In genomic region chr19:36635342-36635741, GRCh38 we compare ENCODE assay signal across 19 cellular contexts. TPM values are rescaled to one million over a fixed set of nuclear protein-coding genes. Genes with fewer than 3 reads are reported as not detected.
DNase-seq lines count a peak whose midpoint lies in the region; ATAC-seq and TF ChIP-seq lines count a peak whose summit lies in the region.
"Had no signal": no experiment of that assay in that cellular context is flagged by ENCODE, and none has a peak within 500 bp of the region (broad histone marks: within the 10 kb centered on the region; RNA-seq: fewer than 3 reads in every experiment).

No MANE protein-coding gene starts in this region.

- no peaks in the 10 kb centered on the region for H3K4me1 Mint-ChIP-seq in CD8-positive, alpha-beta memory T cell
- no peaks in the 10 kb centered on the region for H3K4me1 Mint-ChIP-seq in stimulated activated naive B cell treated with anti-CD40 and anti-IgM and Interleukin-4, amounts not matched to agents 10 μg/mL and 1 μg/mL and 100 μg/mL, for 72 hours
- H3K4me1 Mint-ChIP-seq: B cell; CD4-positive, CD25-positive, alpha-beta regulatory T cell had no signal

- H3K36me3 ChIP-seq in CD8-positive, alpha-beta memory T cell (ENCODE audit: insufficient read depth, low read length), result peaks cover 17% of the 10 kb centered on the region
- peaks cover 30% of the 10 kb centered on the region for H3K36me3 ChIP-seq in adipocyte (ENCODE audit: control insufficient read depth, insufficient read depth, low read length, severe bottlenecking)
- peaks cover 0 to 41% (median 0%) of the 10 kb centered on the region in 3 donors for H3K36me3 ChIP-seq in esophagus squamous epithelium

- H3K9ac ChIP-seq in adipocyte (ENCODE audit: low read length), result no peak overlapping the region
- H3K9ac ChIP-seq: BLaER1, GM23248 had no signal

- no peaks in the 10 kb centered on the region for H3K27me3 ChIP-seq in CD8-positive, alpha-beta memory T cell (ENCODE audit: insufficient read depth, low read length, poor library complexity, severe bottlenecking)
- H3K27me3 ChIP-seq in adipocyte (replicated peaks; ENCODE audit: control insufficient read depth, insufficient read depth, low read length) (no peaks in the 10 kb centered on the region), esophagus squamous epithelium (no peaks in the 10 kb centered on the region)
- H3K27me3 ChIP-seq: BLaER1 had no signal

- POLR2A ChIA-PET in CD8-positive, alpha-beta memory T cell (lab: Charles Lee), result no interaction called here

- CTCF ChIA-PET in CD8-positive, alpha-beta memory T cell (lab: Charles Lee), result no interaction called here

- no peak for DNase-seq in CD8-positive, alpha-beta memory T cell
- DNase-seq in adipocyte (ENCODE audit: low read depth), result no peak
- DNase-seq in stimulated activated naive B cell treated with anti-CD40 and anti-IgM and Interleukin-4, amounts not matched to agents 10 μg/mL and 1 μg/mL and 100 μg/mL, for 72 hours, result no peak
- no peak for DNase-seq in activated CD4-positive, alpha-beta T cell treated with anti-CD3 and anti-CD28 coated beads, Interleukin-2, amount 50 U/mL, for 48 hours
- no peak for DNase-seq in esophagus squamous epithelium (lab: John Stamatoyannopoulos, UW)
- DNase-seq: CD4-positive, CD25-positive, alpha-beta regulatory T cell; CD8-positive, alpha-beta T cell; DMS 273 treated with DMSO at 0.1 percent for 48 hours; DMS79; EL; GDM1; GM23248; H7; HCEC 1CT had no signal

- no peaks in the 10 kb centered on the region for H3K27me3 Mint-ChIP-seq in CD8-positive, alpha-beta memory T cell
- no peaks in the 10 kb centered on the region for H3K27me3 Mint-ChIP-seq in stimulated activated naive B cell treated with anti-CD40 and anti-IgM and Interleukin-4, amounts not matched to agents 10 μg/mL and 1 μg/mL and 100 μg/mL, for 72 hours
- H3K27me3 Mint-ChIP-seq: B cell; CD4-positive, CD25-positive, alpha-beta regulatory T cell had no signal

- intact Hi-C loops in esophagus squamous epithelium (cut with DNase I), result no loop called here

- H3K4me1 ChIP-seq in CD8-positive, alpha-beta memory T cell (ENCODE audit: insufficient read depth, low read length), result no peaks in the 10 kb centered on the region
- no peaks in the 10 kb centered on the region for H3K4me1 ChIP-seq in adipocyte (ENCODE audit: control insufficient read depth, insufficient read depth, low read length)
- H3K4me1 ChIP-seq in esophagus squamous epithelium, result no peaks in the 10 kb centered on the region
- H3K4me1 ChIP-seq: BLaER1 had no signal

- TF ChIP-seq POLR2A in esophagus squamous epithelium (IDR thresholded peaks at IDR 0.05), result no peak

- H3K4me3 Mint-ChIP-seq in CD8-positive, alpha-beta memory T cell, result no peak overlapping the region
- H3K4me3 Mint-ChIP-seq in stimulated activated naive B cell treated with anti-CD40 and anti-IgM and Interleukin-4, amounts not matched to agents 10 μg/mL and 1 μg/mL and 100 μg/mL, for 72 hours, result no peak overlapping the region
- H3K4me3 Mint-ChIP-seq: B cell; CD8-positive, alpha-beta T cell had no signal

- 88 to 91% methylated on average over 2 of the region's 2 CpGs for WGBS in esophagus squamous epithelium, 2 donors

- peaks cover 33 to 97% (median 91%) of the 10 kb centered on the region in 5 donors for H3K9me3 Mint-ChIP-seq in CD8-positive, alpha-beta memory T cell
- H3K9me3 Mint-ChIP-seq in stimulated activated naive B cell treated with anti-CD40 and anti-IgM and Interleukin-4, amounts not matched to agents 10 μg/mL and 1 μg/mL and 100 μg/mL, for 72 hours, result peaks cover 32 to 39% of the 10 kb centered on the region in 2 donors

- peaks cover 14 to 62% (median 53%) of the 10 kb centered on the region in 3 donors for H3K36me3 Mint-ChIP-seq in CD8-positive, alpha-beta memory T cell
- H3K36me3 Mint-ChIP-seq in stimulated activated naive B cell treated with anti-CD40 and anti-IgM and Interleukin-4, amounts not matched to agents 10 μg/mL and 1 μg/mL and 100 μg/mL, for 72 hours, result peaks cover 56 to 67% of the 10 kb centered on the region in 2 donors

- H3K27ac ChIP-seq in CD8-positive, alpha-beta memory T cell (ENCODE audit: low read depth, low read length), result no peak overlapping the region
- no peak overlapping the region for H3K27ac ChIP-seq in esophagus squamous epithelium
- H3K27ac ChIP-seq: BLaER1, C4-2B, GM23248 had no signal

- peak overlapping the region; percentile 37 for H3K4me3 ChIP-seq in CD8-positive, alpha-beta memory T cell (ENCODE audit: low read length)
- H3K4me3 ChIP-seq in adipocyte (ENCODE audit: low read length) (peak overlapping the region; percentile 62), esophagus squamous epithelium (no peak overlapping the region)
- H3K4me3 ChIP-seq: BLaER1, GM12878, GM23248 had no signal

- TF ChIP-seq CTCF in esophagus squamous epithelium (IDR thresholded peaks at IDR 0.05), result no peak

- ATAC-seq in stimulated activated naive B cell treated with anti-CD40 and anti-IgM and Interleukin-4, amounts not matched to agents 10 μg/mL and 1 μg/mL and 100 μg/mL, for 72 hours (replicated peaks), result no peak
- no peak for ATAC-seq in HG03432 (IDR thresholded peaks at IDR 0.05; ENCODE audit: unreplicated experiment)
- ATAC-seq: CD8-positive, alpha-beta T cell; GM12878 had no signal

- no peak overlapping the region for H3K27ac Mint-ChIP-seq in CD8-positive, alpha-beta memory T cell
- H3K27ac Mint-ChIP-seq in stimulated activated naive B cell treated with anti-CD40 and anti-IgM and Interleukin-4, amounts not matched to agents 10 μg/mL and 1 μg/mL and 100 μg/mL, for 72 hours, result peak overlapping the region; percentile 42
- H3K27ac Mint-ChIP-seq: B cell; CD4-positive, CD25-positive, alpha-beta regulatory T cell; CD8-positive, alpha-beta T cell had no signal

- H3K9me3 ChIP-seq in CD8-positive, alpha-beta memory T cell (ENCODE audit: low read length), result peaks cover 58% of the 10 kb centered on the region
- peaks cover 98% of the 10 kb centered on the region for H3K9me3 ChIP-seq in adipocyte (ENCODE audit: control insufficient read depth, low read length)
- peaks cover 10 to 99% (median 90%) of the 10 kb centered on the region in 3 donors for H3K9me3 ChIP-seq in esophagus squamous epithelium

RNA-seq across cellular contexts. Expression of gene ZNF382, which starts 30.2 kb away (rescaled TPM):
- total RNA-seq in CD8-positive, alpha-beta memory T cell, result 10 to 100 TPM in 1 of 2 experiments, 1 to 10 TPM in 1; 10.0 to 10.3 TPM
- polyA plus RNA-seq in CD8-positive, alpha-beta memory T cell, result 7.7 TPM
- 1 to 10 TPM in 2 of 4 donors, under 1 TPM in 2; 0.53 to 4.4 (median 0.89) TPM for total RNA-seq in esophagus squamous epithelium

RNA-seq across cellular contexts. Expression of gene ZNF461, which starts 31.3 kb away (rescaled TPM):
- 1 to 10 TPM; 6.9 to 8.1 TPM for total RNA-seq in CD8-positive, alpha-beta memory T cell
- 4.9 TPM for polyA plus RNA-seq in CD8-positive, alpha-beta memory T cell
- 10 to 100 TPM in 1 of 4 donors, 1 to 10 TPM in 3; 1.4 to 12.6 (median 4.1) TPM for total RNA-seq in esophagus squamous epithelium

RNA-seq across cellular contexts. Expression of gene ZNF567, which starts 52.1 kb away (rescaled TPM):
- 1 to 10 TPM; 7.2 to 9.4 TPM for total RNA-seq in CD8-positive, alpha-beta memory T cell
- polyA plus RNA-seq in CD8-positive, alpha-beta memory T cell, result 14.7 TPM
- 1 to 10 TPM; 2.2 to 6.7 (median 3.1) TPM for total RNA-seq in esophagus squamous epithelium

Comparison
In these comparisons a context has a peak if more than half of its experiments do, and no peak if none do; other contexts are left out.
1. H3K4me3 ChIP-seq: peak in CD8-positive, alpha-beta memory T cell (single experiment) and adipocyte (single experiment); none in esophagus squamous epithelium (0 of 4).